8 cellular contexts compared by ENCODE assay signal in genomic region chrX:48802089-48802812, GRCh38. TPM values are rescaled to one million over a fixed set of nuclear protein-coding genes. Genes with fewer than 3 reads are reported as not detected.
A peak's percentile ranks its signal among the peaks of the same experiment; 100 is the strongest.
DNase-seq lines count a peak whose midpoint lies in the region; TF ChIP-seq lines count a peak whose summit lies in the region.

No MANE protein-coding gene starts in this region.

- H3K27ac Mint-ChIP-seq in osteocyte (ENCODE audit: unreplicated experiment): peak overlapping the region; percentile 98

- H3K36me3 Mint-ChIP-seq in osteocyte (ENCODE audit: unreplicated experiment): peaks cover 8% of the 10 kb centered on the region

- peaks cover 11% of the 10 kb centered on the region for H3K4me1 Mint-ChIP-seq in osteocyte (ENCODE audit: unreplicated experiment)

- peak overlapping the region; percentile 91 for H3K4me3 Mint-ChIP-seq in osteocyte (ENCODE audit: unreplicated experiment)

- peaks cover 16% of the 10 kb centered on the region for H3K9me3 Mint-ChIP-seq in osteocyte (ENCODE audit: unreplicated experiment)

- peak; percentile 77 for DNase-seq in GM03348 (ENCODE audit: low spot score)
- peak; percentile 79 for DNase-seq in H4 (ENCODE audit: low spot score)
- DNase-seq in Kasumi-1 (lab: John Stamatoyannopoulos, UW): peak; percentile 66 to 69
- DNase-seq in RPMI7951 (ENCODE audit: low read depth): peak; percentile 90
- peak; percentile 52 for DNase-seq in activated naive CD4-positive, alpha-beta T cell treated with anti-CD3 and anti-CD28 coated beads, Interleukin-2, amount 50 U/mL, for 16 hours
- DNase-seq in glomerular visceral epithelial cell (ENCODE audit: extremely low spot score): peak; percentile 85
- peak; percentile 91 for DNase-seq in osteocyte (ENCODE audit: extremely low spot score, unreplicated experiment)
- peak; percentile 89 for DNase-seq in ureter (ENCODE audit: low spot score)

- H3K27me3 Mint-ChIP-seq in osteocyte (ENCODE audit: unreplicated experiment): no peaks in the 10 kb centered on the region

- TF ChIP-seq CTCF in osteocyte (IDR thresholded peaks at IDR 0.05): no peak

RNA-seq across cellular contexts. Expression of gene HDAC6, which starts 0.4 kb away (rescaled TPM):
- 18.7 and 25.2 TPM in 2 replicates for total RNA-seq in H4 (2014; rRNA removed; shearing (Covaris generic))
- total RNA-seq in RPMI7951 (2014; rRNA removed; shearing (Covaris generic)): 39.7 and 46.2 TPM in 2 replicates
- total RNA-seq in osteocyte: 108 and 124 TPM in 2 replicates
- 96.8 TPM for total RNA-seq in ureter

RNA-seq across cellular contexts. Expression of gene GATA1, which starts 15.9 kb away (rescaled TPM):
- total RNA-seq in H4 (2014; rRNA removed; shearing (Covaris generic)): not detected in 2 replicates
- not detected in 2 replicates for total RNA-seq in RPMI7951 (2014; rRNA removed; shearing (Covaris generic))
- not detected in 2 replicates for total RNA-seq in osteocyte
- total RNA-seq in ureter: not detected

RNA-seq across cellular contexts. Expression of gene ERAS, which starts 24.1 kb away (rescaled TPM):
- not detected in 2 replicates for total RNA-seq in H4 (2014; rRNA removed; shearing (Covaris generic))
- total RNA-seq in RPMI7951 (2014; rRNA removed; shearing (Covaris generic)): not detected in 2 replicates
- total RNA-seq in osteocyte: not detected in 2 replicates
- not detected for total RNA-seq in ureter

RNA-seq across cellular contexts. Expression of gene PCSK1N, which starts 33.2 kb away (rescaled TPM):
- 9.9 and 16.0 TPM in 2 replicates for total RNA-seq in H4 (2014; rRNA removed; shearing (Covaris generic))
- 0.36 and 0.59 TPM in 2 replicates for total RNA-seq in RPMI7951 (2014; rRNA removed; shearing (Covaris generic))
- 13.1 and 14.8 TPM in 2 replicates for total RNA-seq in osteocyte
- total RNA-seq in ureter: 4.5 TPM

RNA-seq across cellular contexts. Expression of gene GLOD5, which starts 40.7 kb away (rescaled TPM):
- total RNA-seq in H4 (2014; rRNA removed; shearing (Covaris generic)): not detected in 2 replicates
- total RNA-seq in RPMI7951 (2014; rRNA removed; shearing (Covaris generic)): not detected in 2 replicates
- total RNA-seq in osteocyte: not detected in 2 replicates
- not detected for total RNA-seq in ureter

Comparison
In these comparisons a context has a peak if more than half of its experiments do, and no peak if none do; other contexts are left out.
1. Peak in every context shown above with its lines: DNase-seq.